8 cellular contexts compared by ENCODE assay signal in the genomic region with DNA sequence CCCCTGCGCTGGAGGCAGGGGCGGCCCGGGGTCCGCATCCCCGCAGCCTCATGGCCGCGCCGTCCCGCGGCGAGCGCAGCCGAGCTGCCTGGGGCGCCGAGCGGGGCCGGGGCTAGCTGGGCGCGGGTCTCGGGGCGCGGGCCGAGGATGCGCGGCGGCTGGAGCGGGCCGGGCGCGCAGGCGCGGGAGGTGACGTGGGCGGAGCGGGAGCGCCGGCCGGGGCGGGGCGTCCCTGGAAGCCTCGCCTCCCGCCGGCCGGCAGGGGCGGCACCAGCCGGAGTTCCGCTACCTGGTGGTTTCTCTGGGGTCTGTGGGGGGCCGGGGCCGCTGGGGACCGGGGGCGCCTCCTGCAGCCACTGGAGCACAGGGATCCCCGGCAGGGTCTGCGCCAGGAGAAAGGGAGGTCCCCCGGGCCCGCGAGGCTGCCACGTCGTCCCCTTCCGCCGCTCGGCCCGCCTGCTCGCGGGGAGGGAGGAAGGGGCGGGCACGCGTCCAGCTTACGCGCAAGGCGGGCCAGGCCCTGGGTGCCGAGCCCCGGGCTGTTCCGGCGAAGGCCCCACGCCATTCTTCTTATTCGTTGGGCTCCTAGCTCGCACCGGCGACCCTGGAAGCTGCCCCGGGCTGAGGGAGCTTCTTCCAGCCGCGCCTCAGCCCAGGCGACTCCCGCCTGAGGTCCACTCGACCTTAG. TPM values are rescaled to one million over a fixed set of nuclear protein-coding genes. Genes with fewer than 3 reads are reported as not detected.
DNase-seq lines count a peak whose midpoint lies in the region; ATAC-seq, FAIRE-seq and TF ChIP-seq lines count a peak whose summit lies in the region.

A gene with protein sequence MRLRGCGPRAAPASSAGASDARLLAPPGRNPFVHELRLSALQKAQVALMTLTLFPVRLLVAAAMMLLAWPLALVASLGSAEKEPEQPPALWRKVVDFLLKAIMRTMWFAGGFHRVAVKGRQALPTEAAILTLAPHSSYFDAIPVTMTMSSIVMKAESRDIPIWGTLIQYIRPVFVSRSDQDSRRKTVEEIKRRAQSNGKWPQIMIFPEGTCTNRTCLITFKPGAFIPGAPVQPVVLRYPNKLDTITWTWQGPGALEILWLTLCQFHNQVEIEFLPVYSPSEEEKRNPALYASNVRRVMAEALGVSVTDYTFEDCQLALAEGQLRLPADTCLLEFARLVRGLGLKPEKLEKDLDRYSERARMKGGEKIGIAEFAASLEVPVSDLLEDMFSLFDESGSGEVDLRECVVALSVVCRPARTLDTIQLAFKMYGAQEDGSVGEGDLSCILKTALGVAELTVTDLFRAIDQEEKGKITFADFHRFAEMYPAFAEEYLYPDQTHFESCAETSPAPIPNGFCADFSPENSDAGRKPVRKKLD (minus strand): TSS at position 168 of the 688 bp plus-strand sequence. CDS start 116 bp downstream, at position 52.

- FAIRE-seq in urothelium cell line (lab: Jason Lieb, UNC) = peak; percentile 96

- peaks cover 0 to 3% (median 0%) of the 10 kb centered on the region in 3 donors for H3K27me3 ChIP-seq in psoas muscle (ENCODE audit: insufficient read depth in 3 of 3, low read length in 2 of 3)

- no peaks in the 10 kb centered on the region for H3K27me3 Mint-ChIP-seq in T-helper 17 cell

- H3K9me3 ChIP-seq in T-helper 17 cell (ENCODE audit: control insufficient read depth, low read length, poor library complexity, severe bottlenecking) = no peaks in the 10 kb centered on the region
- H3K9me3 ChIP-seq in psoas muscle = no peaks in the 10 kb centered on the region

- 2 to 5% (median 3%) methylated on average over 29 to 85 of the region's 85 CpGs for WGBS in psoas muscle, 3 donors

- in situ Hi-C loops in GM13976 (cut with MboI; ENCODE audit: low sequenced_read_pairs, unreplicated experiment) = no loop called here

- peak within 1 kb of the TSS; percentile 85 for H3K27ac ChIP-seq in psoas muscle

- H3K4me1 Mint-ChIP-seq in T-helper 17 cell = peaks cover 27% of the 10 kb centered on the region

- ATAC-seq in HG02610 (IDR thresholded peaks at IDR 0.05; ENCODE audit: unreplicated experiment) (peak; percentile 76), T-helper 17 cell (peak; percentile 92), left ventricle myocardium superior (peak; percentile 98), psoas muscle (peak; percentile 88 to 97 (median 94))

- DNase-seq in GM13976 (ENCODE audit: low spot score) (peak; percentile 94), NCI-H1092 (lab: John Stamatoyannopoulos, UW) (peak; percentile 47), T-helper 17 cell (peak; percentile 68 to 73 (median 70)), amniotic stem cell (lab: John Stamatoyannopoulos, UW) (peak; percentile 39), left ventricle myocardium superior (peak; percentile 94), psoas muscle (peak; percentile 84 to 89), urothelium cell line (ENCODE audit: low spot score) (peak; percentile 96)

- no peaks in the 10 kb centered on the region for H3K36me3 Mint-ChIP-seq in T-helper 17 cell (ENCODE audit: low read depth)

- intact Hi-C loops in left ventricle myocardium superior (cut with micrococcal nuclease) = no loop called here
- intact Hi-C loops in psoas muscle (cut with DNase I) = loop anchor here in 1 of 2 donors (10.0 kb wide), 1 partner anchor 179 kb away; the partner anchor contains the start of gene CLPTM1L

- no peaks in the 10 kb centered on the region for H3K4me1 ChIP-seq in psoas muscle

- TF ChIP-seq CTCF in GM13976 (IDR thresholded peaks at IDR 0.05; ENCODE audit: borderline replicate concordance, control extremely low read depth, extremely low read depth, insufficient read depth, missing control alignments) (no peak), psoas muscle (IDR thresholded peaks at IDR 0.05) (peak; percentile 28)

- peak within 1 kb of the TSS; percentile 89 for H3K4me3 Mint-ChIP-seq in T-helper 17 cell

- H3K27ac Mint-ChIP-seq in T-helper 17 cell = peak within 1 kb of the TSS; percentile 82

- H3K4me3 ChIP-seq in psoas muscle = peak within 1 kb of the TSS; percentile 87

- H3K36me3 ChIP-seq in psoas muscle (ENCODE audit: insufficient read depth in 1 of 2, low read depth in 1 of 2) = no peaks in the 10 kb centered on the region

RNA-seq across cellular contexts. Expression of the gene that starts here (rescaled TPM):
- total RNA-seq in T-helper 17 cell (10 to 100 TPM; 23.4 to 24.8 TPM), left ventricle myocardium superior (13.4 TPM), psoas muscle (1 to 10 TPM; 4.7 to 6.2 (median 6.1) TPM)
- 1 to 10 TPM; 2.4 to 4.2 (median 3.4) TPM for polyA plus RNA-seq in psoas muscle

Comparison
In these comparisons a context has a peak if more than half of its experiments do, and no peak if none do; other contexts are left out.
1. Peak in every context shown above with its lines: DNase-seq, ATAC-seq, H3K4me3 ChIP-seq and H3K27ac ChIP-seq.
2. DNase-seq: peak in every context shown above with its lines; median percentile 96 in urothelium cell line; 94 in GM13976; 94 in left ventricle myocardium superior; 86 in psoas muscle; 70 in T-helper 17 cell; 47 in NCI-H1092; 39 in amniotic stem cell.